Comparison of ENCODE assay signal across 8 cellular contexts in genomic region chr19:4375620-4376228, GRCh38. TPM values are rescaled to one million over a fixed set of nuclear protein-coding genes. Genes with fewer than 3 reads are reported as not detected.
A peak's percentile ranks its signal among the peaks of the same experiment; 100 is the strongest.
DNase-seq lines count a peak whose midpoint lies in the region; ATAC-seq and TF ChIP-seq lines count a peak whose summit lies in the region.

No MANE protein-coding gene starts in this region.

- peaks cover 45% of the 10 kb centered on the region for H4K20me1 ChIP-seq in Loucy (ENCODE audit: insufficient read depth, low read length, poor library complexity, severe bottlenecking)

- peak in 3 of 9 donors; percentile 21 to 36 (median 32) for TF ChIP-seq CTCF in heart right ventricle (IDR thresholded peaks at IDR 0.05)
- TF ChIP-seq CTCF in Loucy (conservative IDR thresholded peaks at IDR 0.05; ENCODE audit: low read length), result no peak; the same call in 1 of the 2 replicates
- TF ChIP-seq CTCF in adrenal gland (IDR thresholded peaks at IDR 0.05), result peak in 3 of 6 experiments; percentile 20 to 27 (median 22)

- DNase-seq in heart right ventricle (no peak), Right ventricle myocardium inferior (ENCODE audit: missing footprints) (no peak), adrenal gland (peak in 3 of 7 donors; percentile 23 to 51 (median 29)), iris pigment epithelial cell (ENCODE audit: low read depth) (peak; percentile 68), substantia nigra (lab: John Stamatoyannopoulos, UW) (peak in 22 of 49 donors; percentile 12 to 60 (median 35)), HuH-7.5 (ENCODE audit: low spot score) (no peak)

- intact Hi-C loops in heart right ventricle (cut with DNase I) (loop anchor here in 2 of 10 donors (2.0 kb wide), 2 partner anchors 19 to 25 kb away; partner anchors contain the start of gene SH3GL1 (in 1 of the 2)), Right ventricle myocardium inferior (cut with DNase I) (loop anchor here (2.0 kb wide), 1 partner anchor 25 kb away; the partner anchor contains the start of gene SH3GL1), adrenal gland (cut with DNase I) (no loop called here)

- H3K9me3 ChIP-seq in heart right ventricle (no peaks in the 10 kb centered on the region), Loucy (ENCODE audit: insufficient read depth, low read depth, low read length) (no peaks in the 10 kb centered on the region), adrenal gland (replicated peaks in 1 of 3) (no peaks in the 10 kb centered on the region)

- no peak overlapping the region for H3K4me3 ChIP-seq in heart right ventricle
- no peak overlapping the region for H3K4me3 ChIP-seq in Loucy (ENCODE audit: low read length, poor library complexity, severe bottlenecking)
- no peak overlapping the region for H3K4me3 ChIP-seq in adrenal gland

- peaks cover 62 to 96% (median 93%) of the 10 kb centered on the region in 9 donors for H3K4me1 ChIP-seq in heart right ventricle
- peaks cover 26% of the 10 kb centered on the region for H3K4me1 ChIP-seq in Loucy (ENCODE audit: insufficient read depth, low read length, poor library complexity, severe bottlenecking)
- peaks cover 92 to 100% of the 10 kb centered on the region in 2 donors for H3K4me1 ChIP-seq in adrenal gland (replicated peaks in 1 of 2)

- H2AFZ ChIP-seq in Loucy (ENCODE audit: low read length), result no peak overlapping the region

- peaks cover 91% of the 10 kb centered on the region; the same call in 1 of the 2 replicates for H3K79me2 ChIP-seq in Loucy (ENCODE audit: insufficient read depth, low read length)

- peak in 1 of 2 donors; percentile 6 for TF ChIP-seq POLR2A in adrenal gland (IDR thresholded peaks at IDR 0.05)

- no peaks in the 10 kb centered on the region for H3K27me3 ChIP-seq in heart right ventricle
- H3K27me3 ChIP-seq in Loucy (ENCODE audit: insufficient read depth, low read length, poor library complexity, severe bottlenecking), result no peaks in the 10 kb centered on the region
- no peaks in the 10 kb centered on the region for H3K27me3 ChIP-seq in adrenal gland

- ATAC-seq in heart right ventricle (no peak), Right ventricle myocardium inferior (no peak), HG02840 (IDR thresholded peaks at IDR 0.05; ENCODE audit: low FRiP score, unreplicated experiment) (no peak)

- H3K9me2 ChIP-seq in Loucy (replicated peaks; ENCODE audit: low read depth, low read length), result no peaks in the 10 kb centered on the region

- H3K27ac ChIP-seq in heart right ventricle (peak overlapping the region in 8 of 10 donors; percentile 75 to 96 (median 84)), adrenal gland (peak overlapping the region; percentile 8 to 96 (median 88)), substantia nigra (ENCODE audit: low read depth, low read length, poor library complexity, severe bottlenecking) (peak overlapping the region; percentile 95)

- no peaks in the 10 kb centered on the region for H3F3A ChIP-seq in Loucy (ENCODE audit: low read depth)

- peak overlapping the region; percentile 14 for H3K4me2 ChIP-seq in Loucy (ENCODE audit: low read depth, low read length, poor library complexity, severe bottlenecking)

- H3K9ac ChIP-seq in Loucy (ENCODE audit: low read depth, low read length, poor library complexity, severe bottlenecking), result no peak overlapping the region

- 43 to 48% methylated on average over 13 of the region's 13 CpGs for WGBS in heart right ventricle, 2 donors
- WGBS in adrenal gland, 4 donors, result 41 to 57% (median 53%) methylated on average over 13 of the region's 13 CpGs

- H3K36me3 ChIP-seq in heart right ventricle (peaks cover 0 to 12% (median 0%) of the 10 kb centered on the region in 9 donors), Loucy (ENCODE audit: insufficient read depth, low read length) (no peaks in the 10 kb centered on the region; the same call in 1 of the 2 replicates), adrenal gland (replicated peaks in 1 of 2) (no peaks in the 10 kb centered on the region)

RNA-seq across cellular contexts. Expression of gene SH3GL1, which starts 24.6 kb away (rescaled TPM):
- total RNA-seq in heart right ventricle (10 to 100 TPM; 13.1 to 33.4 (median 17.6) TPM), Right ventricle myocardium inferior (22.0 TPM), adrenal gland (100 to 1,000 TPM in 1 of 8 donors, 10 to 100 TPM in 7; 69.9 to 112 (median 87.4) TPM)
- polyA plus RNA-seq in heart right ventricle (10 to 100 TPM; 20.1 to 41.8 TPM), adrenal gland (100 to 1,000 TPM in 1 of 3 donors, 10 to 100 TPM in 2; 20.9 to 104 (median 96.4) TPM)

RNA-seq across cellular contexts. Expression of gene CHAF1A, which starts 26.7 kb away (rescaled TPM):
- total RNA-seq in heart right ventricle (1 to 10 TPM; 4.5 to 8.7 (median 6.6) TPM), Right ventricle myocardium inferior (5.9 TPM), adrenal gland (10 to 100 TPM in 2 of 8 donors, 1 to 10 TPM in 6; 3.4 to 14.6 (median 8.7) TPM)
- polyA plus RNA-seq in heart right ventricle (1 to 10 TPM; 4.2 to 4.4 TPM), adrenal gland (1 to 10 TPM; 4.0 to 8.2 (median 7.3) TPM)

RNA-seq across cellular contexts. Expression of gene MPND, which starts 32.4 kb away (rescaled TPM):
- total RNA-seq in heart right ventricle (10 to 100 TPM; 18.7 to 26.6 (median 20.9) TPM), Right ventricle myocardium inferior (21.0 TPM), adrenal gland (10 to 100 TPM in 6 of 8 donors, 1 to 10 TPM in 2; 8.6 to 37.5 (median 16.1) TPM)
- polyA plus RNA-seq in heart right ventricle (10 to 100 TPM; 15.2 to 25.2 TPM), adrenal gland (10 to 100 TPM in 2 of 3 donors, 1 to 10 TPM in 1; 7.0 to 52.3 (median 38.5) TPM)

RNA-seq across cellular contexts. Expression of gene STAP2, which starts 37.1 kb away (rescaled TPM):
- total RNA-seq in heart right ventricle, result 1 to 10 TPM in 9 of 10 donors, under 1 TPM in 1; 0.56 to 9.1 (median 2.6) TPM
- polyA plus RNA-seq in heart right ventricle, result 1 to 10 TPM; 2.1 to 2.2 TPM
- total RNA-seq in Right ventricle myocardium inferior, result 4.3 TPM
- 100 to 1,000 TPM in 1 of 8 donors, 10 to 100 TPM in 6, 1 to 10 TPM in 1; 8.5 to 106 (median 36.5) TPM for total RNA-seq in adrenal gland
- polyA plus RNA-seq in adrenal gland, result 10 to 100 TPM in 2 of 3 donors, 1 to 10 TPM in 1; 6.7 to 63.1 (median 39.8) TPM
